Comparison of ENCODE assay signal across 23 cellular contexts in genomic region chr15:27993996-27994775, GRCh38.
DNase-seq lines count a peak whose midpoint lies in the region; ATAC-seq and TF ChIP-seq lines count a peak whose summit lies in the region.
"Had no signal": no experiment of that assay in that cellular context is flagged by ENCODE, and none has a peak within 500 bp of the region (broad histone marks: within the 10 kb centered on the region; RNA-seq: fewer than 3 reads in every experiment).

No MANE protein-coding gene starts in this region.

- no peak for TF ChIP-seq CTCF in BE2C (IDR thresholded peaks at IDR 0.05; ENCODE audit: low read depth, low read length)

- peaks cover 0 to 4% (median 4%) of the 10 kb centered on the region in 3 donors for H3K36me3 Mint-ChIP-seq in immature natural killer cell
- H3K36me3 Mint-ChIP-seq: activated CD4-positive, alpha-beta memory T cell treated with anti-CD3 and anti-CD28 coated beads for 36 hours; activated naive CD4-positive, alpha-beta T cell treated with anti-CD3 and anti-CD28 coated beads, Interleukin-2, amount 10 ng/mL, durations not matched to agents 7 days and 5 days; T-cell had no signal

- no peaks in the 10 kb centered on the region for H3K9me3 ChIP-seq in BE2C
- H3K9me3 ChIP-seq: right lobe of liver, upper lobe of right lung had no signal

- no peak overlapping the region for H3K4me3 Mint-ChIP-seq in immature natural killer cell
- H3K4me3 Mint-ChIP-seq: activated CD4-positive, alpha-beta memory T cell treated with anti-CD3 and anti-CD28 coated beads for 36 hours; activated naive CD4-positive, alpha-beta T cell treated with anti-CD3 and anti-CD28 coated beads, Interleukin-2, amount 10 ng/mL, durations not matched to agents 7 days and 5 days; T-cell had no signal

- peaks cover 0 to 1% (median 0%) of the 10 kb centered on the region in 3 donors for H3K27me3 Mint-ChIP-seq in immature natural killer cell (ENCODE audit: low read depth in 3 of 3)
- H3K27me3 Mint-ChIP-seq: activated CD4-positive, alpha-beta memory T cell treated with anti-CD3 and anti-CD28 coated beads for 36 hours; activated naive CD4-positive, alpha-beta T cell treated with anti-CD3 and anti-CD28 coated beads, Interleukin-2, amount 10 ng/mL, durations not matched to agents 7 days and 5 days had no signal

- H3K4me1 Mint-ChIP-seq in immature natural killer cell = no peaks in the 10 kb centered on the region
- H3K4me1 Mint-ChIP-seq: activated naive CD4-positive, alpha-beta T cell treated with anti-CD3 and anti-CD28 coated beads, Interleukin-2, amount 10 ng/mL, durations not matched to agents 7 days and 5 days; T-cell had no signal

- peaks cover 0 to 9% (median 5%) of the 10 kb centered on the region in 6 donors for H3K9me3 Mint-ChIP-seq in immature natural killer cell
- H3K9me3 Mint-ChIP-seq: activated CD4-positive, alpha-beta memory T cell treated with anti-CD3 and anti-CD28 coated beads for 36 hours had no signal

- no peaks in the 10 kb centered on the region for H3K36me3 ChIP-seq in BE2C
- H3K36me3 ChIP-seq: heart right ventricle, right lobe of liver, upper lobe of right lung had no signal

- H3K27me3 ChIP-seq in BE2C = peaks cover 30% of the 10 kb centered on the region
- H3K27me3 ChIP-seq: right lobe of liver, upper lobe of right lung had no signal

- ATAC-seq in GM21723 (IDR thresholded peaks at IDR 0.05; ENCODE audit: unreplicated experiment) = no peak
- ATAC-seq: esophagus mucosa, GM12878, heart right ventricle, K562, Panc1, right lobe of liver, T-cell, upper lobe of right lung had no signal

- peak; percentile 49 for DNase-seq in BE2C
- peak; percentile 6 for DNase-seq in D341Med (ENCODE audit: low spot score)
- peak; percentile 68 for DNase-seq in NCI-H345 treated with DMSO at 0.1 percent for 48 hours (lab: John Stamatoyannopoulos, UW; ENCODE audit: unreplicated experiment)
- peak; percentile 18 for DNase-seq in left kidney (ENCODE audit: low read depth, low spot score)
- no peak for DNase-seq in immature natural killer cell
- DNase-seq in stimulated activated CD4-positive, alpha-beta T cell treated with anti-CD3 and anti-CD28 coated beads, Interleukin-2, amount 100 ng/mL, for 24 hours = no peak
- DNase-seq: activated CD4-positive, alpha-beta memory T cell treated with anti-CD3 and anti-CD28 coated beads for 36 hours; activated CD8-positive, alpha-beta memory T cell treated with anti-CD3 and anti-CD28 coated beads, Interleukin-2, amount 50 U/mL, for 48 hours; activated naive CD4-positive, alpha-beta T cell treated with anti-CD3 and anti-CD28 coated beads, Interleukin-2, amount 10 ng/mL, durations not matched to agents 7 days and 5 days; amniotic stem cell; cortex of kidney; foreskin melanocyte; heart right ventricle; NCI-H1694 treated with DMSO at 0.1 percent for 48 hours; right lobe of liver; stimulated activated CD4-positive, alpha-beta T cell treated with anti-CD3 and anti-CD28 coated beads, Interleukin-4, amount 100 ng/mL, for 1 hour; T-cell; upper lobe of right lung had no signal

- H3K4me3 ChIP-seq in BE2C (ENCODE audit: low read depth, low read length) = no peak overlapping the region
- H3K4me3 ChIP-seq: GM12878, heart right ventricle, K562, right lobe of liver, upper lobe of right lung had no signal

- H3K4me1 ChIP-seq in BE2C = peaks cover 9% of the 10 kb centered on the region
- H3K4me1 ChIP-seq: heart right ventricle, right lobe of liver, upper lobe of right lung had no signal

- no peak overlapping the region for H3K27ac Mint-ChIP-seq in immature natural killer cell
- H3K27ac Mint-ChIP-seq: activated CD4-positive, alpha-beta memory T cell treated with anti-CD3 and anti-CD28 coated beads for 36 hours; activated naive CD4-positive, alpha-beta T cell treated with anti-CD3 and anti-CD28 coated beads, Interleukin-2, amount 10 ng/mL, durations not matched to agents 7 days and 5 days; T-cell had no signal

Comparison
In these comparisons a context has a peak if more than half of its experiments do, and no peak if none do; other contexts are left out.
1. DNase-seq: peak in BE2C (single experiment), D341Med (single experiment), NCI-H345 treated with DMSO at 0.1 percent for 48 hours (single experiment) and left kidney (single experiment); none in immature natural killer cell (0 of 3) and stimulated activated CD4-positive, alpha-beta T cell treated with anti-CD3 and anti-CD28 coated beads, Interleukin-2, amount 100 ng/mL, for 24 hours (0 of 2).